9 cellular contexts compared by ENCODE assay signal in the genomic region with DNA sequence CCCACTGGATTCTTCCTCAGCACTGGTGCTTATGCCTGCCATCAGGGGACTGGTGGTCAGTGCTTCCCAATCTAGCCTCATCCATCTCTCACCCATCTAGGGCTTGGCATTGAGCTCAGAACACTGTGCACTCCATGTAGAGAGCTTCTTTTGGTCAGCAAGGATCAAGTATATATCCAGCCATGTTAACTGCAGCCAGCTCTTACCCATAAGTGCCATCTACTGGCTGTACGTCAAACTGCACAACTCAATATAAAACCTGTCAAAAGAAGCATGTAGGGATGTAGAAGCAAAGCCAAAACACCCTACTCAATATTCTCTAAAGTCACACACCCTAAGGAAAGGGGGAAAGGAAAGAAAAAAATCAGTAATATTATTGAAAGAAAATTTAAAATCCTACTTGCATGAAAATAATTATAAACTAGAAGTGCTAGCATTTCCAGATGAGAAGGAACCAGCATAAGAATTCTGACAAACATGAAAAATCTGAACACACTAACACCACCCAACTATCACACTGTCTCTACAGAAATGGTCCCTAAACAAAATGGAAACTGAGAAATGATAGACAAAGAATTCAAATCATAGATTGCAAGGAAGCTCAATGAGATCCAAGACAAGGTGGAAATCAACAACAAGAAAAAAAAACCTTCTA.
A peak's percentile ranks its signal among the peaks of the same experiment; 100 is the strongest.
DNase-seq lines count a peak whose midpoint lies in the region; ATAC-seq and TF ChIP-seq lines count a peak whose summit lies in the region.
"Had no signal": no experiment of that assay in that cellular context is flagged by ENCODE, and none has a peak within 500 bp of the region (broad histone marks: within the 10 kb centered on the region; RNA-seq: fewer than 3 reads in every experiment).

No MANE protein-coding gene starts in this region.

- in situ Hi-C loops in GM13976 (cut with MboI; ENCODE audit: low sequenced_read_pairs, unreplicated experiment) = no loop called here

- peak; percentile 66 for TF ChIP-seq CTCF in GM13976 (IDR thresholded peaks at IDR 0.05; ENCODE audit: borderline replicate concordance, control extremely low read depth, extremely low read depth, insufficient read depth, missing control alignments)

- peak; percentile 93 for ATAC-seq in HG02763 (IDR thresholded peaks at IDR 0.05; ENCODE audit: unreplicated experiment)

- DNase-seq in AG20443 (ENCODE audit: low spot score) (peak; percentile 49), GM13976 (ENCODE audit: low spot score) (peak; percentile 24), NAMALWA (ENCODE audit: low spot score) (peak; percentile 83), SW480 (ENCODE audit: low spot score) (peak; percentile 73), globus pallidus (ENCODE audit: low spot score) (peak; percentile 38), renal cortical epithelial cell (ENCODE audit: low read depth) (peak; percentile 52), cortex of kidney (lab: John Stamatoyannopoulos, UW) (no peak)
- DNase-seq: naive B cell had no signal
